1 cellular context compared by ENCODE assay signal in the genomic region with DNA sequence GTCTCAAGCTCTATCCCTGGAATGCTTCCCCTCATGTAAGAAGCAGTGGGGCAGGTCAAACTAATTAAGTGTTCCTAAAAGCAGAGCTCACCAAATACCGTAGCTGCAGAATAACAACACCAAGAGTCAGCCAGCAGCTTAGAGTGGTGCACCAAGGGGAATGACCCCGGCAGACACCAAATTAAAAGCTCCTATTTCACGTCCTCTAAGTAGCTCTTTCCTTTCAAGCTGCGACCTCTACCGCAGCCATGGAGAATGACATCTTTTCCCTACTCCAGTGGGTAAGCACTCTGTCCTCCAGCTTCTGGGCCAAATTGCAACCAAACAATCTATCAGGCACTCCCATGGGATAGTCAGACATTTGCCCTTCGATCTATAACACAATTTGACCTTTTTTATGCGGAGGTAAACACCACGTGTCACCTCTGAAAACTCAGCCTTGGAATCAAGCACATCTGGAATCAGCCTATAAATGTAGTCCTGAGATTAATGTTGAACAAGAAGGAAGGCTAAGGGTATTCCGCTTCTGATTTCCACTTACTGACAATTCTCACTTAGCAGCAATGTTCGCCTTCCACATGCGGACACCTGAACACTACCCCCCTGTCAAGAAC.
TF ChIP-seq lines count a peak whose summit lies in the region.

No MANE protein-coding gene starts in this region.

TF ChIP-seq in HepG2, 621 proteins besides CTCF, POLR2A, EP300 and RAD21 (continued from another document and continues in another):
- TF ChIP-seq, protein P1, sequence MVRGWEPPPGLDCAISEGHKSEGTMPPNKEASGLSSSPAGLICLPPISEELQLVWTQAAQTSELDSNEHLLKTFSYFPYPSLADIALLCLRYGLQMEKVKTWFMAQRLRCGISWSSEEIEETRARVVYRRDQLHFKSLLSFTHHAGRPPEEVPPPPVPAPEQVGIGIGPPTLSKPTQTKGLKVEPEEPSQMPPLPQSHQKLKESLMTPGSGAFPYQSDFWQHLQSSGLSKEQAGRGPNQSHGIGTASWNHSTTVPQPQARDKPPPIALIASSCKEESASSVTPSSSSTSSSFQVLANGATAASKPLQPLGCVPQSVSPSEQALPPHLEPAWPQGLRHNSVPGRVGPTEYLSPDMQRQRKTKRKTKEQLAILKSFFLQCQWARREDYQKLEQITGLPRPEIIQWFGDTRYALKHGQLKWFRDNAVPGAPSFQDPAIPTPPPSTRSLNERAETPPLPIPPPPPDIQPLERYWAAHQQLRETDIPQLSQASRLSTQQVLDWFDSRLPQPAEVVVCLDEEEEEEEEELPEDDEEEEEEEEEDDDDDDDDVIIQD (CRISPR knock-in tag; IDR thresholded peaks at IDR 0.05; ENCODE audit: low read depth) = 0 out of 2 replicates have a peak, but pooled peaks have one; percentile 31
- TF ChIP-seq ZNF274 (CRISPR knock-in tag; IDR thresholded peaks at IDR 0.05) (no peak), SALL1 (CRISPR knock-in tag; IDR thresholded peaks at IDR 0.05) (peak; percentile 33), SOX6 (IDR thresholded peaks at IDR 0.05) (no peak), SOX6 (CRISPR knock-in tag; IDR thresholded peaks at IDR 0.05) (peak; percentile 37; the same call in 1 of the 2 replicates), HOXA3 (CRISPR knock-in tag; IDR thresholded peaks at IDR 0.05) (0 out of 2 replicates have a peak, but pooled peaks have one; percentile 28), STAG1 (CRISPR knock-in tag; IDR thresholded peaks at IDR 0.05) (peak; percentile 98), ZIK1 (CRISPR knock-in tag; IDR thresholded peaks at IDR 0.05; ENCODE audit: borderline replicate concordance, low read depth) (no peak), DNMT1 (CRISPR knock-in tag; IDR thresholded peaks at IDR 0.05) (no peak), SIX1 (CRISPR knock-in tag; IDR thresholded peaks at IDR 0.05; ENCODE audit: borderline replicate concordance) (peak; percentile 30; the same call in 1 of the 2 replicates), ZNF547 (CRISPR knock-in tag; IDR thresholded peaks at IDR 0.05) (no peak), DNMT3B (CRISPR knock-in tag; conservative IDR thresholded peaks at IDR 0.05) (no peak), TEAD2 (CRISPR knock-in tag; IDR thresholded peaks at IDR 0.05) (no peak), NCOR1 (IDR thresholded peaks at IDR 0.05; ENCODE audit: borderline replicate concordance, low read length) (no peak), XBP1 (CRISPR knock-in tag; IDR thresholded peaks at IDR 0.05) (no peak), PHF5A (CRISPR knock-in tag; IDR thresholded peaks at IDR 0.05; ENCODE audit: low read depth, unreplicated experiment) (no peak), MIER2 (CRISPR knock-in tag; IDR thresholded peaks at IDR 0.05) (0 out of 2 replicates have a peak, but pooled peaks have one; percentile 21), ZMYM3 (CRISPR knock-in tag; IDR thresholded peaks at IDR 0.05) (no peak), ZNF234 (CRISPR knock-in tag; conservative IDR thresholded peaks at IDR 0.05) (no peak), FOXC1 (CRISPR knock-in tag; IDR thresholded peaks at IDR 0.05; ENCODE audit: borderline replicate concordance) (no peak), SIX4 (CRISPR knock-in tag; IDR thresholded peaks at IDR 0.05) (0 out of 2 replicates have a peak, but pooled peaks have one; percentile 17), ZNF605 (CRISPR knock-in tag; IDR thresholded peaks at IDR 0.05) (no peak), ZNF552 (CRISPR knock-in tag; IDR thresholded peaks at IDR 0.05; ENCODE audit: borderline replicate concordance) (no peak), ZFP1 (CRISPR knock-in tag; IDR thresholded peaks at IDR 0.05) (no peak), ZNF282 (IDR thresholded peaks at IDR 0.05; ENCODE audit: partially characterized antibody) (no peak), ZNF772 (CRISPR knock-in tag; IDR thresholded peaks at IDR 0.05) (0 out of 2 replicates have a peak, but pooled peaks have one; percentile 27), HDAC6 (IDR thresholded peaks at IDR 0.05; ENCODE audit: low read depth, low read length) (no peak), RBM39 (IDR thresholded peaks at IDR 0.05; ENCODE audit: low read depth, low read length, poor library complexity, severe bottlenecking) (no peak), KLF13 (CRISPR knock-in tag; IDR thresholded peaks at IDR 0.05) (no peak), KDM5A (IDR thresholded peaks at IDR 0.05; ENCODE audit: borderline replicate concordance, low read length) (no peak), BORCS8-MEF2B (CRISPR knock-in tag; IDR thresholded peaks at IDR 0.05) (no peak), KAT2B (IDR thresholded peaks at IDR 0.05; ENCODE audit: borderline replicate concordance, low read depth, low read length) (no peak), GFI1 (CRISPR knock-in tag; IDR thresholded peaks at IDR 0.05; ENCODE audit: borderline replicate concordance) (no peak), ZNF441 (CRISPR knock-in tag; IDR thresholded peaks at IDR 0.05; ENCODE audit: borderline replicate concordance) (no peak), ZNF350 (CRISPR knock-in tag; IDR thresholded peaks at IDR 0.05; ENCODE audit: borderline replicate concordance, low read depth) (no peak), TEAD3 (CRISPR knock-in tag; optimal IDR thresholded peaks at IDR 0.05; ENCODE audit: borderline replicate concordance) (peak; percentile 64), ZNF788 (CRISPR knock-in tag; IDR thresholded peaks at IDR 0.05; ENCODE audit: borderline replicate concordance) (peak; percentile 17; the same call in 1 of the 2 replicates)
- TF ChIP-seq, protein P2, sequence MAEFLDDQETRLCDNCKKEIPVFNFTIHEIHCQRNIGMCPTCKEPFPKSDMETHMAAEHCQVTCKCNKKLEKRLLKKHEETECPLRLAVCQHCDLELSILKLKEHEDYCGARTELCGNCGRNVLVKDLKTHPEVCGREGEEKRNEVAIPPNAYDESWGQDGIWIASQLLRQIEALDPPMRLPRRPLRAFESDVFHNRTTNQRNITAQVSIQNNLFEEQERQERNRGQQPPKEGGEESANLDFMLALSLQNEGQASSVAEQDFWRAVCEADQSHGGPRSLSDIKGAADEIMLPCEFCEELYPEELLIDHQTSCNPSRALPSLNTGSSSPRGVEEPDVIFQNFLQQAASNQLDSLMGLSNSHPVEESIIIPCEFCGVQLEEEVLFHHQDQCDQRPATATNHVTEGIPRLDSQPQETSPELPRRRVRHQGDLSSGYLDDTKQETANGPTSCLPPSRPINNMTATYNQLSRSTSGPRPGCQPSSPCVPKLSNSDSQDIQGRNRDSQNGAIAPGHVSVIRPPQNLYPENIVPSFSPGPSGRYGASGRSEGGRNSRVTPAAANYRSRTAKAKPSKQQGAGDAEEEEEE (CRISPR knock-in tag; IDR thresholded peaks at IDR 0.05; ENCODE audit: borderline replicate concordance) = no peak
- TF ChIP-seq, protein P3, sequence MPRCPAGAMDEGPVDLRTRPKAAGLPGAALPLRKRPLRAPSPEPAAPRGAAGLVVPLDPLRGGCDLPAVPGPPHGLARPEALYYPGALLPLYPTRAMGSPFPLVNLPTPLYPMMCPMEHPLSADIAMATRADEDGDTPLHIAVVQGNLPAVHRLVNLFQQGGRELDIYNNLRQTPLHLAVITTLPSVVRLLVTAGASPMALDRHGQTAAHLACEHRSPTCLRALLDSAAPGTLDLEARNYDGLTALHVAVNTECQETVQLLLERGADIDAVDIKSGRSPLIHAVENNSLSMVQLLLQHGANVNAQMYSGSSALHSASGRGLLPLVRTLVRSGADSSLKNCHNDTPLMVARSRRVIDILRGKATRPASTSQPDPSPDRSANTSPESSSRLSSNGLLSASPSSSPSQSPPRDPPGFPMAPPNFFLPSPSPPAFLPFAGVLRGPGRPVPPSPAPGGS (CRISPR knock-in tag; IDR thresholded peaks at IDR 0.05) = 0 out of 2 replicates have a peak, but pooled peaks have one; percentile 30
- TF ChIP-seq, protein P4, sequence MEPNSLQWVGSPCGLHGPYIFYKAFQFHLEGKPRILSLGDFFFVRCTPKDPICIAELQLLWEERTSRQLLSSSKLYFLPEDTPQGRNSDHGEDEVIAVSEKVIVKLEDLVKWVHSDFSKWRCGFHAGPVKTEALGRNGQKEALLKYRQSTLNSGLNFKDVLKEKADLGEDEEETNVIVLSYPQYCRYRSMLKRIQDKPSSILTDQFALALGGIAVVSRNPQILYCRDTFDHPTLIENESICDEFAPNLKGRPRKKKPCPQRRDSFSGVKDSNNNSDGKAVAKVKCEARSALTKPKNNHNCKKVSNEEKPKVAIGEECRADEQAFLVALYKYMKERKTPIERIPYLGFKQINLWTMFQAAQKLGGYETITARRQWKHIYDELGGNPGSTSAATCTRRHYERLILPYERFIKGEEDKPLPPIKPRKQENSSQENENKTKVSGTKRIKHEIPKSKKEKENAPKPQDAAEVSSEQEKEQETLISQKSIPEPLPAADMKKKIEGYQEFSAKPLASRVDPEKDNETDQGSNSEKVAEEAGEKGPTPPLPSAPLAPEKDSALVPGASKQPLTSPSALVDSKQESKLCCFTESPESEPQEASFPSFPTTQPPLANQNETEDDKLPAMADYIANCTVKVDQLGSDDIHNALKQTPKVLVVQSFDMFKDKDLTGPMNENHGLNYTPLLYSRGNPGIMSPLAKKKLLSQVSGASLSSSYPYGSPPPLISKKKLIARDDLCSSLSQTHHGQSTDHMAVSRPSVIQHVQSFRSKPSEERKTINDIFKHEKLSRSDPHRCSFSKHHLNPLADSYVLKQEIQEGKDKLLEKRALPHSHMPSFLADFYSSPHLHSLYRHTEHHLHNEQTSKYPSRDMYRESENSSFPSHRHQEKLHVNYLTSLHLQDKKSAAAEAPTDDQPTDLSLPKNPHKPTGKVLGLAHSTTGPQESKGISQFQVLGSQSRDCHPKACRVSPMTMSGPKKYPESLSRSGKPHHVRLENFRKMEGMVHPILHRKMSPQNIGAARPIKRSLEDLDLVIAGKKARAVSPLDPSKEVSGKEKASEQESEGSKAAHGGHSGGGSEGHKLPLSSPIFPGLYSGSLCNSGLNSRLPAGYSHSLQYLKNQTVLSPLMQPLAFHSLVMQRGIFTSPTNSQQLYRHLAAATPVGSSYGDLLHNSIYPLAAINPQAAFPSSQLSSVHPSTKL (CRISPR knock-in tag; IDR thresholded peaks at IDR 0.05) = peak; percentile 44
- TF ChIP-seq, protein P5, sequence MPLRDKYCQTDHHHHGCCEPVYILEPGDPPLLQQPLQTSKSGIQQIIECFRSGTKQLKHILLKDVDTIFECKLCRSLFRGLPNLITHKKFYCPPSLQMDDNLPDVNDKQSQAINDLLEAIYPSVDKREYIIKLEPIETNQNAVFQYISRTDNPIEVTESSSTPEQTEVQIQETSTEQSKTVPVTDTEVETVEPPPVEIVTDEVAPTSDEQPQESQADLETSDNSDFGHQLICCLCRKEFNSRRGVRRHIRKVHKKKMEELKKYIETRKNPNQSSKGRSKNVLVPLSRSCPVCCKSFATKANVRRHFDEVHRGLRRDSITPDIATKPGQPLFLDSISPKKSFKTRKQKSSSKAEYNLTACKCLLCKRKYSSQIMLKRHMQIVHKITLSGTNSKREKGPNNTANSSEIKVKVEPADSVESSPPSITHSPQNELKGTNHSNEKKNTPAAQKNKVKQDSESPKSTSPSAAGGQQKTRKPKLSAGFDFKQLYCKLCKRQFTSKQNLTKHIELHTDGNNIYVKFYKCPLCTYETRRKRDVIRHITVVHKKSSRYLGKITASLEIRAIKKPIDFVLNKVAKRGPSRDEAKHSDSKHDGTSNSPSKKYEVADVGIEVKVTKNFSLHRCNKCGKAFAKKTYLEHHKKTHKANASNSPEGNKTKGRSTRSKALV (CRISPR knock-in tag; IDR thresholded peaks at IDR 0.05) = no peak
- TF ChIP-seq, protein P6, sequence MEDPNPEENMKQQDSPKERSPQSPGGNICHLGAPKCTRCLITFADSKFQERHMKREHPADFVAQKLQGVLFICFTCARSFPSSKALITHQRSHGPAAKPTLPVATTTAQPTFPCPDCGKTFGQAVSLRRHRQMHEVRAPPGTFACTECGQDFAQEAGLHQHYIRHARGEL (CRISPR knock-in tag; IDR thresholded peaks at IDR 0.05) = no peak
- TF ChIP-seq, protein P7, sequence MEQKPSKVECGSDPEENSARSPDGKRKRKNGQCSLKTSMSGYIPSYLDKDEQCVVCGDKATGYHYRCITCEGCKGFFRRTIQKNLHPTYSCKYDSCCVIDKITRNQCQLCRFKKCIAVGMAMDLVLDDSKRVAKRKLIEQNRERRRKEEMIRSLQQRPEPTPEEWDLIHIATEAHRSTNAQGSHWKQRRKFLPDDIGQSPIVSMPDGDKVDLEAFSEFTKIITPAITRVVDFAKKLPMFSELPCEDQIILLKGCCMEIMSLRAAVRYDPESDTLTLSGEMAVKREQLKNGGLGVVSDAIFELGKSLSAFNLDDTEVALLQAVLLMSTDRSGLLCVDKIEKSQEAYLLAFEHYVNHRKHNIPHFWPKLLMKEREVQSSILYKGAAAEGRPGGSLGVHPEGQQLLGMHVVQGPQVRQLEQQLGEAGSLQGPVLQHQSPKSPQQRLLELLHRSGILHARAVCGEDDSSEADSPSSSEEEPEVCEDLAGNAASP (CRISPR knock-in tag; IDR thresholded peaks at IDR 0.05; ENCODE audit: borderline replicate concordance) = peak; percentile 39; the same call in 1 of the 2 replicates
- TF ChIP-seq, protein P8, sequence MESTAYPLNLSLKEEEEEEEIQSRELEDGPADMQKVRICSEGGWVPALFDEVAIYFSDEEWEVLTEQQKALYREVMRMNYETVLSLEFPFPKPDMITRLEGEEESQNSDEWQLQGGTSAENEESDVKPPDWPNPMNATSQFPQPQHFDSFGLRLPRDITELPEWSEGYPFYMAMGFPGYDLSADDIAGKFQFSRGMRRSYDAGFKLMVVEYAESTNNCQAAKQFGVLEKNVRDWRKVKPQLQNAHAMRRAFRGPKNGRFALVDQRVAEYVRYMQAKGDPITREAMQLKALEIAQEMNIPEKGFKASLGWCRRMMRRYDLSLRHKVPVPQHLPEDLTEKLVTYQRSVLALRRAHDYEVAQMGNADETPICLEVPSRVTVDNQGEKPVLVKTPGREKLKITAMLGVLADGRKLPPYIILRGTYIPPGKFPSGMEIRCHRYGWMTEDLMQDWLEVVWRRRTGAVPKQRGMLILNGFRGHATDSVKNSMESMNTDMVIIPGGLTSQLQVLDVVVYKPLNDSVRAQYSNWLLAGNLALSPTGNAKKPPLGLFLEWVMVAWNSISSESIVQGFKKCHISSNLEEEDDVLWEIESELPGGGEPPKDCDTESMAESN (CRISPR knock-in tag; conservative IDR thresholded peaks at IDR 0.05) = 0 out of 2 replicates have a peak, but pooled peaks have one; percentile 22
- TF ChIP-seq, protein P9, sequence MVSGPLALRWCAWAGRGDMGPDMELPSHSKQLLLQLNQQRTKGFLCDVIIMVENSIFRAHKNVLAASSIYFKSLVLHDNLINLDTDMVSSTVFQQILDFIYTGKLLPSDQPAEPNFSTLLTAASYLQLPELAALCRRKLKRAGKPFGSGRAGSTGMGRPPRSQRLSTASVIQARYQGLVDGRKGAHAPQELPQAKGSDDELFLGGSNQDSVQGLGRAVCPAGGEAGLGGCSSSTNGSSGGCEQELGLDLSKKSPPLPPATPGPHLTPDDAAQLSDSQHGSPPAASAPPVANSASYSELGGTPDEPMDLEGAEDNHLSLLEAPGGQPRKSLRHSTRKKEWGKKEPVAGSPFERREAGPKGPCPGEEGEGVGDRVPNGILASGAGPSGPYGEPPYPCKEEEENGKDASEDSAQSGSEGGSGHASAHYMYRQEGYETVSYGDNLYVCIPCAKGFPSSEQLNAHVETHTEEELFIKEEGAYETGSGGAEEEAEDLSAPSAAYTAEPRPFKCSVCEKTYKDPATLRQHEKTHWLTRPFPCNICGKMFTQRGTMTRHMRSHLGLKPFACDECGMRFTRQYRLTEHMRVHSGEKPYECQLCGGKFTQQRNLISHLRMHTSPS (CRISPR knock-in tag; IDR thresholded peaks at IDR 0.05; ENCODE audit: low read depth) = no peak
